9 cellular contexts compared by ENCODE assay signal in genomic region chr1:197197430-197197997, GRCh38. TPM values are rescaled to one million over a fixed set of nuclear protein-coding genes. Genes with fewer than 3 reads are reported as not detected.
DNase-seq lines count a peak whose midpoint lies in the region; ATAC-seq and TF ChIP-seq lines count a peak whose summit lies in the region.
"Had no signal": no experiment of that assay in that cellular context is flagged by ENCODE, and none has a peak within 500 bp of the region (broad histone marks: within the 10 kb centered on the region; RNA-seq: fewer than 3 reads in every experiment).

No MANE protein-coding gene starts in this region.

- TF ChIP-seq CTCF in WTC11 (IDR thresholded peaks at IDR 0.05) (no peak), fibroblast of the aortic adventitia (IDR thresholded peaks at IDR 0.05; ENCODE audit: insufficient read depth, low read length) (no peak)

- H3K4me1 Mint-ChIP-seq in activated T-cell treated with anti-CD3 and anti-CD28 coated beads, Interleukin-2, amount 50 U/mL, for 24 hours (ENCODE audit: low read depth) = peaks cover 66% of the 10 kb centered on the region
- H3K4me1 Mint-ChIP-seq in WTC11 = peaks cover 53% of the 10 kb centered on the region
- H3K4me1 Mint-ChIP-seq in stimulated activated effector memory CD8-positive, alpha-beta T cell treated with anti-CD3 and anti-CD28 coated beads, Interleukin-12 subunit alpha, Interleukin-12 subunit beta, amount 100 ng/mL, for 72 hours = peaks cover 51% of the 10 kb centered on the region

- peaks cover 13% of the 10 kb centered on the region for H3K36me3 Mint-ChIP-seq in activated T-cell treated with anti-CD3 and anti-CD28 coated beads, Interleukin-2, amount 50 U/mL, for 24 hours (ENCODE audit: low read depth)
- no peaks in the 10 kb centered on the region for H3K36me3 Mint-ChIP-seq in WTC11
- peaks cover 18% of the 10 kb centered on the region for H3K36me3 Mint-ChIP-seq in stimulated activated effector memory CD8-positive, alpha-beta T cell treated with anti-CD3 and anti-CD28 coated beads, Interleukin-12 subunit alpha, Interleukin-12 subunit beta, amount 100 ng/mL, for 72 hours

- H3K4me3 Mint-ChIP-seq in activated T-cell treated with anti-CD3 and anti-CD28 coated beads, Interleukin-2, amount 50 U/mL, for 24 hours = peak overlapping the region; percentile 96
- H3K4me3 Mint-ChIP-seq in WTC11 = peak overlapping the region; percentile 97
- H3K4me3 Mint-ChIP-seq in stimulated activated effector memory CD8-positive, alpha-beta T cell treated with anti-CD3 and anti-CD28 coated beads, Interleukin-12 subunit alpha, Interleukin-12 subunit beta, amount 100 ng/mL, for 72 hours = peak overlapping the region; percentile 93

- CTCF ChIA-PET in WTC11 (lab: Charles Lee) = no interaction called here

- H3K27me3 Mint-ChIP-seq in activated T-cell treated with anti-CD3 and anti-CD28 coated beads, Interleukin-2, amount 50 U/mL, for 24 hours = no peaks in the 10 kb centered on the region
- no peaks in the 10 kb centered on the region for H3K27me3 Mint-ChIP-seq in WTC11 (ENCODE audit: low read depth)

- H3K4me3 ChIP-seq in fibroblast of the aortic adventitia (ENCODE audit: low read depth, low read length) = peak overlapping the region; percentile 89

- no peak overlapping the region for H3K27ac Mint-ChIP-seq in activated T-cell treated with anti-CD3 and anti-CD28 coated beads, Interleukin-2, amount 50 U/mL, for 24 hours
- peak overlapping the region; percentile 50 for H3K27ac Mint-ChIP-seq in WTC11
- no peak overlapping the region for H3K27ac Mint-ChIP-seq in stimulated activated effector memory CD8-positive, alpha-beta T cell treated with anti-CD3 and anti-CD28 coated beads, Interleukin-12 subunit alpha, Interleukin-12 subunit beta, amount 100 ng/mL, for 72 hours

- ATAC-seq in WTC11 (no peak), HG02840 (IDR thresholded peaks at IDR 0.05; ENCODE audit: low FRiP score, unreplicated experiment) (no peak), GM19455 (IDR thresholded peaks at IDR 0.05; ENCODE audit: unreplicated experiment) (no peak)
- ATAC-seq in stimulated activated effector memory CD8-positive, alpha-beta T cell treated with anti-CD3 and anti-CD28 coated beads, Interleukin-12 subunit alpha, Interleukin-12 subunit beta, amount 100 ng/mL, for 72 hours = no peak

- no peak for DNase-seq in activated T-cell treated with anti-CD3 and anti-CD28 coated beads, Interleukin-2, amount 50 U/mL, for 24 hours
- DNase-seq in activated T-cell treated with anti-CD3 and anti-CD28 coated beads, Interleukin-2, amount 50 U/mL, for 48 hours = no peak
- DNase-seq in WTC11 (ENCODE audit: low spot score) (no peak), fibroblast of the aortic adventitia (ENCODE audit: low read depth) (peak; percentile 28), putamen (ENCODE audit: low spot score) (no peak)
- no peak for DNase-seq in stimulated activated effector memory CD8-positive, alpha-beta T cell treated with anti-CD3 and anti-CD28 coated beads, Interleukin-12 subunit alpha, Interleukin-12 subunit beta, amount 100 ng/mL, for 72 hours (ENCODE audit: low spot score in 2 of 2)
- DNase-seq: stimulated activated CD4-positive, alpha-beta T cell treated with anti-CD3 and anti-CD28 coated beads, Interleukin-1b, Interleukin-23, amount 100 ng/mL, for 48 hours had no signal

- POLR2A ChIA-PET in WTC11 (lab: Charles Lee) = no interaction called here

- H3K9me3 Mint-ChIP-seq in activated T-cell treated with anti-CD3 and anti-CD28 coated beads, Interleukin-2, amount 50 U/mL, for 24 hours = no peaks in the 10 kb centered on the region
- H3K9me3 Mint-ChIP-seq in WTC11 = no peaks in the 10 kb centered on the region
- no peaks in the 10 kb centered on the region for H3K9me3 Mint-ChIP-seq in stimulated activated effector memory CD8-positive, alpha-beta T cell treated with anti-CD3 and anti-CD28 coated beads, Interleukin-12 subunit alpha, Interleukin-12 subunit beta, amount 100 ng/mL, for 72 hours

TF ChIP-seq in WTC11, 78 proteins besides CTCF, POLR2A, EP300 and RAD21 (continues in another document):
- no peak for TF ChIP-seq E2F1 (CRISPR knock-in tag; IDR thresholded peaks at IDR 0.05)
- no peak for TF ChIP-seq IRF2 (CRISPR knock-in tag; IDR thresholded peaks at IDR 0.05; ENCODE audit: borderline replicate concordance, low read depth)
- no peak for TF ChIP-seq ATF1 (CRISPR knock-in tag; IDR thresholded peaks at IDR 0.05)
- TF ChIP-seq ZNF281 (CRISPR knock-in tag; IDR thresholded peaks at IDR 0.05) = no peak
- no peak for TF ChIP-seq E2F4 (CRISPR knock-in tag; IDR thresholded peaks at IDR 0.05; ENCODE audit: borderline replicate concordance, low read depth)
- no peak for TF ChIP-seq ZNF232 (CRISPR knock-in tag; IDR thresholded peaks at IDR 0.05)
- TF ChIP-seq CREM (CRISPR knock-in tag; IDR thresholded peaks at IDR 0.05) = no peak
- no peak for TF ChIP-seq OVOL2 (CRISPR knock-in tag; IDR thresholded peaks at IDR 0.05; ENCODE audit: borderline replicate concordance)
- TF ChIP-seq, protein P1, sequence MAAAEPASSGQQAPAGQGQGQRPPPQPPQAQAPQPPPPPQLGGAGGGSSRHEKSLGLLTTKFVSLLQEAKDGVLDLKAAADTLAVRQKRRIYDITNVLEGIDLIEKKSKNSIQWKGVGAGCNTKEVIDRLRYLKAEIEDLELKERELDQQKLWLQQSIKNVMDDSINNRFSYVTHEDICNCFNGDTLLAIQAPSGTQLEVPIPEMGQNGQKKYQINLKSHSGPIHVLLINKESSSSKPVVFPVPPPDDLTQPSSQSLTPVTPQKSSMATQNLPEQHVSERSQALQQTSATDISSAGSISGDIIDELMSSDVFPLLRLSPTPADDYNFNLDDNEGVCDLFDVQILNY (CRISPR knock-in tag; IDR thresholded peaks at IDR 0.05) = no peak
- TF ChIP-seq ZNF219 (CRISPR knock-in tag; IDR thresholded peaks at IDR 0.05; ENCODE audit: borderline replicate concordance) = no peak
- no peak for TF ChIP-seq TEAD4 (CRISPR knock-in tag; IDR thresholded peaks at IDR 0.05)
- no peak for TF ChIP-seq FOXK1 (CRISPR knock-in tag; IDR thresholded peaks at IDR 0.05)
- TF ChIP-seq, protein P2, sequence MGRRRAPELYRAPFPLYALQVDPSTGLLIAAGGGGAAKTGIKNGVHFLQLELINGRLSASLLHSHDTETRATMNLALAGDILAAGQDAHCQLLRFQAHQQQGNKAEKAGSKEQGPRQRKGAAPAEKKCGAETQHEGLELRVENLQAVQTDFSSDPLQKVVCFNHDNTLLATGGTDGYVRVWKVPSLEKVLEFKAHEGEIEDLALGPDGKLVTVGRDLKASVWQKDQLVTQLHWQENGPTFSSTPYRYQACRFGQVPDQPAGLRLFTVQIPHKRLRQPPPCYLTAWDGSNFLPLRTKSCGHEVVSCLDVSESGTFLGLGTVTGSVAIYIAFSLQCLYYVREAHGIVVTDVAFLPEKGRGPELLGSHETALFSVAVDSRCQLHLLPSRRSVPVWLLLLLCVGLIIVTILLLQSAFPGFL (CRISPR knock-in tag; IDR thresholded peaks at IDR 0.05; ENCODE audit: borderline replicate concordance) = no peak
- TF ChIP-seq USF2 (CRISPR knock-in tag; IDR thresholded peaks at IDR 0.05) = no peak
- TF ChIP-seq ZNF416 (CRISPR knock-in tag; IDR thresholded peaks at IDR 0.05) = no peak

RNA-seq across cellular contexts. Expression of gene ZBTB41, which starts 3.6 kb away (rescaled TPM):
- total RNA-seq in WTC11 (2021) (5.5 to 6.0 TPM (median 5.7 TPM) in 3 replicates), fibroblast of the aortic adventitia (ENCODE audit: low replicate concordance) (25.4 and 33.6 TPM in 2 replicates)

RNA-seq across cellular contexts. Expression of gene ASPM, which starts 51.0 kb away (rescaled TPM):
- total RNA-seq in WTC11 (2021) (39.0 to 44.5 TPM (median 40.5 TPM) in 3 replicates), fibroblast of the aortic adventitia (ENCODE audit: low replicate concordance) (7.5 and 52.4 TPM in 2 replicates)
